ENCODE assay signal across 8 cellular contexts in genomic region chr7:97179454-97180104, GRCh38.
DNase-seq lines count a peak whose midpoint lies in the region; ATAC-seq and TF ChIP-seq lines count a peak whose summit lies in the region.

No MANE protein-coding gene starts in this region.

- no peak overlapping the region for H3K27ac Mint-ChIP-seq in endodermal cell
- no peak overlapping the region for H3K27ac Mint-ChIP-seq in stimulated activated naive CD8-positive, alpha-beta T cell treated with anti-CD3 and anti-CD28 coated beads, Interleukin-15, amount 100 ng/mL, for 72 hours

- no peak overlapping the region for H3K23ac ChIP-seq in mesendoderm (ENCODE audit: low read length)

- H3K4me3 ChIP-seq in WERI-Rb-1 (ENCODE audit: low read depth, low read length), result no peak overlapping the region
- no peak overlapping the region for H3K4me3 ChIP-seq in endodermal cell (ENCODE audit: low read length)
- no peak overlapping the region for H3K4me3 ChIP-seq in mesendoderm (ENCODE audit: low read length)

- H3K27me3 Mint-ChIP-seq in endodermal cell (ENCODE audit: insufficient read depth), result no peaks in the 10 kb centered on the region
- H3K27me3 Mint-ChIP-seq in stimulated activated naive CD8-positive, alpha-beta T cell treated with anti-CD3 and anti-CD28 coated beads, Interleukin-15, amount 100 ng/mL, for 72 hours, result no peaks in the 10 kb centered on the region

- no peak overlapping the region for H2BK5ac ChIP-seq in mesendoderm (ENCODE audit: low read length)

- no peaks in the 10 kb centered on the region for H3K36me3 ChIP-seq in WERI-Rb-1
- H3K36me3 ChIP-seq in endodermal cell (ENCODE audit: control insufficient read depth, insufficient read depth, low read length), result peaks cover 12% of the 10 kb centered on the region
- H3K36me3 ChIP-seq in mesendoderm (ENCODE audit: control insufficient read depth, insufficient read depth, low read length), result no peaks in the 10 kb centered on the region

- H3K4me1 ChIP-seq in endodermal cell (ENCODE audit: control insufficient read depth, insufficient read depth, low read length) (no peaks in the 10 kb centered on the region), mesendoderm (ENCODE audit: control insufficient read depth, low read depth, low read length) (no peaks in the 10 kb centered on the region)

- no peak overlapping the region for H4K5ac ChIP-seq in mesendoderm (ENCODE audit: low read length)

- no peak overlapping the region for H4K8ac ChIP-seq in mesendoderm (ENCODE audit: low read depth, low read length)

- peaks cover 22% of the 10 kb centered on the region for H3K36me3 Mint-ChIP-seq in endodermal cell (ENCODE audit: low read depth)

- no peaks in the 10 kb centered on the region for H3K79me1 ChIP-seq in mesendoderm (ENCODE audit: low read length)

- H2BK15ac ChIP-seq in mesendoderm (replicated peaks; ENCODE audit: low read depth), result no peak overlapping the region

- no peak overlapping the region for H2AK5ac ChIP-seq in mesendoderm (ENCODE audit: low read length)

- H3K4me2 ChIP-seq in mesendoderm (ENCODE audit: low read length), result no peak overlapping the region

- H3K18ac ChIP-seq in mesendoderm (ENCODE audit: low read length), result no peak overlapping the region

- ATAC-seq in HG02759 (IDR thresholded peaks at IDR 0.05; ENCODE audit: unreplicated experiment), result peak; percentile 67
- ATAC-seq in stimulated activated naive CD8-positive, alpha-beta T cell treated with anti-CD3 and anti-CD28 coated beads, Interleukin-15, amount 100 ng/mL, for 72 hours, result peak; percentile 62

- no peaks in the 10 kb centered on the region for H3K9me3 Mint-ChIP-seq in endodermal cell
- H3K9me3 Mint-ChIP-seq in stimulated activated naive CD8-positive, alpha-beta T cell treated with anti-CD3 and anti-CD28 coated beads, Interleukin-15, amount 100 ng/mL, for 72 hours, result no peaks in the 10 kb centered on the region

- no peak overlapping the region for H2BK120ac ChIP-seq in mesendoderm (ENCODE audit: low read depth, low read length)

- peaks cover 3% of the 10 kb centered on the region for H3K4me1 Mint-ChIP-seq in endodermal cell
- H3K4me1 Mint-ChIP-seq in stimulated activated naive CD8-positive, alpha-beta T cell treated with anti-CD3 and anti-CD28 coated beads, Interleukin-15, amount 100 ng/mL, for 72 hours, result peaks cover 3% of the 10 kb centered on the region

- H3K27ac ChIP-seq in WERI-Rb-1, result no peak overlapping the region
- no peak overlapping the region for H3K27ac ChIP-seq in endodermal cell (ENCODE audit: low read depth, low read length)
- no peak overlapping the region for H3K27ac ChIP-seq in mesendoderm (ENCODE audit: low read depth, low read length)

- H3K56ac ChIP-seq in mesendoderm (ENCODE audit: low read length), result no peak overlapping the region

- no peaks in the 10 kb centered on the region for H3K27me3 ChIP-seq in WERI-Rb-1 (ENCODE audit: insufficient read depth, low read depth, severe bottlenecking)
- H3K27me3 ChIP-seq in endodermal cell (ENCODE audit: control insufficient read depth, insufficient read depth, low read length, poor library complexity, severe bottlenecking), result no peaks in the 10 kb centered on the region
- H3K27me3 ChIP-seq in mesendoderm (ENCODE audit: insufficient read depth, low read length, poor library complexity), result no peaks in the 10 kb centered on the region

- H3K4ac ChIP-seq in mesendoderm (ENCODE audit: low read depth, low read length), result no peak overlapping the region

- no peaks in the 10 kb centered on the region for H3K79me2 ChIP-seq in mesendoderm (ENCODE audit: control insufficient read depth, insufficient read depth, low read length)

- H3K9ac ChIP-seq in endodermal cell (ENCODE audit: extremely low read depth, low read length, poor library complexity, severe bottlenecking) (no peak overlapping the region), mesendoderm (ENCODE audit: low read length) (no peak overlapping the region)

- peak; percentile 42 for DNase-seq in activated gamma-delta T cell treated with Interleukin-2 at 50 U/mL for 16 hours
- no peak for DNase-seq in activated gamma-delta T cell (lab: John Stamatoyannopoulos, UW)
- peak; percentile 24 for DNase-seq in NCI-H2107 (lab: John Stamatoyannopoulos, UW)
- DNase-seq in WERI-Rb-1, result peak; percentile 46
- DNase-seq in endodermal cell, result peak; percentile 75
- peak; percentile 74 for DNase-seq in mesendoderm
- DNase-seq in stimulated activated naive CD8-positive, alpha-beta T cell treated with anti-CD3 and anti-CD28 coated beads, Interleukin-15, amount 100 ng/mL, for 72 hours, result peak; percentile 20 to 35

- H3K4me3 Mint-ChIP-seq in endodermal cell, result no peak overlapping the region
- no peak overlapping the region for H3K4me3 Mint-ChIP-seq in stimulated activated naive CD8-positive, alpha-beta T cell treated with anti-CD3 and anti-CD28 coated beads, Interleukin-15, amount 100 ng/mL, for 72 hours

- WGBS in endodermal cell (ENCODE audit: insufficient coverage in 1 of 2, insufficient read length in 1 of 2), 2 experiments, result 36% methylated on average over 2 of the region's 2 CpGs; no CpG with 5 or more reads in 1 of the 2 experiments
- no CpG with 5 or more reads among the region's 2 CpGs for WGBS in mesendoderm (ENCODE audit: extremely low coverage, insufficient coverage, low lambda C conversion rate)

- peak; percentile 79 for TF ChIP-seq CTCF in WERI-Rb-1 (IDR thresholded peaks at IDR 0.05; ENCODE audit: low read depth, low read length)
- peak; percentile 92 for TF ChIP-seq CTCF in endodermal cell (conservative IDR thresholded peaks at IDR 0.05)

- H3K9me3 ChIP-seq in WERI-Rb-1 (ENCODE audit: severe bottlenecking), result no peaks in the 10 kb centered on the region
- H3K9me3 ChIP-seq in endodermal cell (ENCODE audit: control insufficient read depth, low read length), result no peaks in the 10 kb centered on the region
